ENCODE assay signal across 12 cellular contexts in the genomic region with DNA sequence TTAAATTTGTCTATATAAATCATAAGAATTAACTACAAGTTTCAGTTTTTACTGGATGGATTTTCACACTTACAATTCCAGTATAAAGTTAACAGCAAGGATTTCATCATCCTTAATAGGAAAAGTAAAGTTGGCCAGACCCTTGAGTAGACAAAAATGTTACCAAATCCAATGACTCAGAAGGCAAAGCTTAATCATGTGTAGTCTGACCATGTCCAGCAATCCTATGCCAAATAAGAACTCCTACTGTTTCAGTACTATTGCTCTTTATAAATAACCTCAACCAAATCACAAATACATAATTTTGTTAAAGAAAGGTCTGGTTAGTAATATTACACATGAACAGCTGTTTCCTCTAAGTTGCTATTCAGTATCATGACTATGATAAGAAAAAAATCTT. TPM values are rescaled to one million over a fixed set of nuclear protein-coding genes. Genes with fewer than 3 reads are reported as not detected.
DNase-seq lines count a peak whose midpoint lies in the region; ATAC-seq and TF ChIP-seq lines count a peak whose summit lies in the region.
"Had no signal": no experiment of that assay in that cellular context is flagged by ENCODE, and none has a peak within 500 bp of the region (broad histone marks: within the 10 kb centered on the region; RNA-seq: fewer than 3 reads in every experiment).

No MANE protein-coding gene starts in this region.

- H2AFZ ChIP-seq in PC-3 (ENCODE audit: low read length) (no peak overlapping the region), fibroblast of lung (ENCODE audit: low read length) (no peak overlapping the region)

- no peaks in the 10 kb centered on the region for H3F3A ChIP-seq in PC-3 (ENCODE audit: low read length, unreplicated experiment)

- H3K36me3 ChIP-seq in PC-3 (ENCODE audit: low read depth, low read length) = peaks cover 33% of the 10 kb centered on the region
- no peaks in the 10 kb centered on the region for H3K36me3 ChIP-seq in fibroblast of lung (ENCODE audit: control insufficient read depth, insufficient read depth, low read length)
- no peaks in the 10 kb centered on the region for H3K36me3 ChIP-seq in mucosa of descending colon (ENCODE audit: low read depth)

- H3K4me2 ChIP-seq in PC-3 (ENCODE audit: low read length) (no peak overlapping the region; the same call in 1 of the 2 replicates), fibroblast of lung (ENCODE audit: extremely low read depth, insufficient read depth, low read length) (no peak overlapping the region)

- H3K27me3 ChIP-seq in PC-3 (ENCODE audit: low read length) (no peaks in the 10 kb centered on the region), fibroblast of lung (ENCODE audit: control insufficient read depth, insufficient read depth, low read length) (no peaks in the 10 kb centered on the region)

- H4K20me1 ChIP-seq in PC-3 (ENCODE audit: low read length) = peaks cover 46% of the 10 kb centered on the region
- H4K20me1 ChIP-seq in fibroblast of lung (ENCODE audit: control insufficient read depth, extremely low read depth, insufficient read depth, low read length) = no peaks in the 10 kb centered on the region

- ATAC-seq in PC-3 = peak; percentile 71
- ATAC-seq in mucosa of descending colon = peak; percentile 13

- H3K4me1 ChIP-seq in PC-3 (ENCODE audit: insufficient read depth, low read length) = peaks cover 13% of the 10 kb centered on the region
- H3K4me1 ChIP-seq in fibroblast of lung (ENCODE audit: control insufficient read depth, extremely low read depth, insufficient read depth, low read length) = peaks cover 2% of the 10 kb centered on the region
- no peaks in the 10 kb centered on the region for H3K4me1 ChIP-seq in mucosa of descending colon (ENCODE audit: low read depth)

- intact Hi-C loops in PC-3 (cut with micrococcal nuclease) = loop anchor here (5.0 kb wide), 2 partner anchors 39 to 59 kb away; no protein-coding TSS in a partner anchor
- intact Hi-C loops in mucosa of descending colon (cut with DNase I, micrococcal nuclease) = no loop called here
- intact Hi-C loops in posterior cingulate gyrus (cut with DNase I) = no loop called here

- H3K79me2 ChIP-seq in PC-3 (ENCODE audit: low read length) (peaks cover 95% of the 10 kb centered on the region), fibroblast of lung (ENCODE audit: control insufficient read depth, insufficient read depth, low read length) (peaks cover 7% of the 10 kb centered on the region)

- H3K4me3 ChIP-seq in PC-3 (ENCODE audit: low read length) (no peak overlapping the region), fibroblast of lung (replicated peaks in 1 of 4; ENCODE audit: control extremely low read depth in 1 of 4, insufficient read depth in 1 of 4, low read depth in 3 of 4, low read length in 4 of 4) (no peak overlapping the region), mucosa of descending colon (no peak overlapping the region)

- no peaks in the 10 kb centered on the region for H3K9me3 ChIP-seq in PC-3 (ENCODE audit: low read length)
- no peaks in the 10 kb centered on the region for H3K9me3 ChIP-seq in fibroblast of lung (ENCODE audit: control insufficient read depth, insufficient read depth, low read depth, low read length)
- no peaks in the 10 kb centered on the region for H3K9me3 ChIP-seq in mucosa of descending colon

- CTCF ChIA-PET in PC-3 (lab: Charles Lee) = no interaction called here

- DNase-seq in AG08396 (ENCODE audit: low spot score) (peak; percentile 44), PC-3 (peak; percentile 75), fibroblast of lung (ENCODE audit: low read depth in 2 of 2) (peak; percentile 96 to 98), mucosa of descending colon (no peak), cerebellum (ENCODE audit: low spot score) (no peak), posterior cingulate gyrus (no peak), SIG-M5 (lab: John Stamatoyannopoulos, UW) (no peak), NCI-H2171 (lab: John Stamatoyannopoulos, UW) (no peak)
- DNase-seq: CD4-positive, CD25-positive, alpha-beta regulatory T cell; GOT3; naive B cell; T-helper 2 cell had no signal

- no peak overlapping the region for H3K9ac ChIP-seq in PC-3 (ENCODE audit: low read length)
- H3K9ac ChIP-seq in fibroblast of lung (ENCODE audit: insufficient read depth, low read length) = no peak overlapping the region

- no TSS peak for BruUV-seq in PC-3 (replicated peaks; lab: Mats Ljungman, UMichigan)

- TF ChIP-seq CTCF in PC-3 (conservative IDR thresholded peaks at IDR 0.05; ENCODE audit: low read depth, low read length) = no peak
- no peak for TF ChIP-seq CTCF in fibroblast of lung (conservative IDR thresholded peaks at IDR 0.05 in 1 of 2, IDR thresholded peaks at IDR 0.05 in 1 of 2; ENCODE audit: low read depth in 1 of 2, low read length in 2 of 2)
- no peak for TF ChIP-seq CTCF in mucosa of descending colon (IDR thresholded peaks at IDR 0.05)

- POLR2A ChIA-PET in PC-3 (lab: Charles Lee; ENCODE audit: unreplicated experiment) = interaction anchor here (0.8 kb wide), 1 partner anchor 340 kb away, joined by 6 read pairs; no protein-coding TSS in a partner anchor

- H3K27ac ChIP-seq in PC-3 (ENCODE audit: low read length) (no peak overlapping the region), fibroblast of lung (ENCODE audit: insufficient read depth, low read length) (no peak overlapping the region)

- no peaks in the 10 kb centered on the region for H3K9me2 ChIP-seq in PC-3 (replicated peaks; ENCODE audit: low read length)

RNA-seq across cellular contexts. Expression of a gene that starts 35.0 kb away (rescaled TPM):
- total RNA-seq in PC-3 (2014; rRNA removed) (76.1 and 84.8 TPM in 2 replicates), fibroblast of lung (85.8 and 114 TPM in 2 replicates), mucosa of descending colon (100 to 1,000 TPM in 2 of 3 donors, 10 to 100 TPM in 1; 92.9 to 113 (median 101) TPM), cerebellum (26.2 TPM)
- 38.1 and 91.8 TPM in 2 replicates for polyA plus RNA-seq in fibroblast of lung
- polyA plus RNA-seq in fibroblast of lung (2012) = 41.3 and 81.0 TPM in 2 replicates
- 2.0 and 9.5 TPM in 2 replicates for polyA minus RNA-seq in fibroblast of lung (ENCODE audit: low replicate concordance)
- polyA plus RNA-seq: CD4-positive, CD25-positive, alpha-beta regulatory T cell had no signal

Comparison
In these comparisons a context has a peak if more than half of its experiments do, and no peak if none do; other contexts are left out.
1. DNase-seq: peak in AG08396 (single experiment), PC-3 (single experiment) and fibroblast of lung (2 of 2); none in mucosa of descending colon (0 of 3), cerebellum (single experiment), posterior cingulate gyrus (0 of 10), SIG-M5 (single experiment) and NCI-H2171 (single experiment).